ENCODE assay signal across 1 cellular context in genomic region chr5:151093476-151093889, GRCh38.
TF ChIP-seq lines count a peak whose summit lies in the region.

No MANE protein-coding gene starts in this region.

TF ChIP-seq in H1, 55 proteins besides CTCF, POLR2A, EP300 and RAD21:
- TF ChIP-seq ASH2L (IDR thresholded peaks at IDR 0.05; ENCODE audit: low read length) (no peak), CEBPB (IDR thresholded peaks at IDR 0.05; ENCODE audit: low read depth, low read length) (peak; percentile 34; the same call in 1 of the 2 replicates)
TF ChIP-seq in H1: peak in this region for 1.
